In the genomic region with DNA sequence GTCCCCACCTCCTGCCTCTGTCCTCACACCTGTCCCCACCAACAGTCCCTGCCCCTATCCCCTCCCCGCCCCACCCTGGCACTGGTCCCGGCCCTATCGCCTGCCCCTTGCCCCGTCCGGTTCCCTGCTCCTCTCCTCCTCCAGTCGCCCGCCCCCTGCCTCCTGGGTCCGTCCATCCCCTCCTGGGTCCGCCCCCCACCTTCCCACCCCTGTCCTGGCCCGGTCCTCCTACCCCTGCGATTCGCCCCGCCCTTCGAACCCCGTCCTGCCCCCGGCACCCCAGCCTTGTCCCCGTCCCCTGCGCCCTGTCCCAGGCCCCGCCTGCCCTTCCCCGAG, we compare ENCODE assay signal across 8 cellular contexts. TPM values are rescaled to one million over a fixed set of nuclear protein-coding genes. Genes with fewer than 3 reads are reported as not detected.
A peak's percentile ranks its signal among the peaks of the same experiment; 100 is the strongest.
DNase-seq lines count a peak whose midpoint lies in the region; ATAC-seq, FAIRE-seq and TF ChIP-seq lines count a peak whose summit lies in the region.

No MANE protein-coding gene starts in this region.

- no peaks in the 10 kb centered on the region for H3K9me3 Mint-ChIP-seq in activated CD4-positive, alpha-beta T cell treated with anti-CD3 and anti-CD28 coated beads, Interleukin-2, amount 10 ng/mL, durations not matched to agents 24 days and 14 days

- H4K20me1 ChIP-seq in HepG2 (ENCODE audit: insufficient read depth, low read length): 0 out of 2 replicates have a peak, but pooled peaks cover 7% of the 10 kb centered on the region

- no peak for TF ChIP-seq EP300 in HepG2 (IDR thresholded peaks at IDR 0.05; ENCODE audit: low read depth in 2 of 2, low read length in 2 of 2)
- no peak for TF ChIP-seq EP300 in HepG2 (CRISPR knock-in tag; IDR thresholded peaks at IDR 0.05; ENCODE audit: borderline replicate concordance)
- no peak for TF ChIP-seq EP300 in transverse colon (IDR thresholded peaks at IDR 0.05; ENCODE audit: low read depth)

- peak overlapping the region; percentile 90 for H3K9ac ChIP-seq in HepG2 (ENCODE audit: insufficient read depth, low read depth, low read length)

- CTCF ChIA-PET in HepG2 (lab: Yijun Ruan, JAX; ENCODE audit: low intra/inter-chr PET ratio, low total read pairs): no interaction called here

- peaks cover 28% of the 10 kb centered on the region for H3K36me3 Mint-ChIP-seq in activated CD4-positive, alpha-beta T cell treated with anti-CD3 and anti-CD28 coated beads, Interleukin-2, amount 10 ng/mL, durations not matched to agents 24 days and 14 days (ENCODE audit: low read depth)

- peak overlapping the region; percentile 83 for H3K4me2 ChIP-seq in HepG2 (ENCODE audit: low read depth, low read length)

- H3K79me2 ChIP-seq in HepG2 (ENCODE audit: insufficient read depth, low read length): peaks cover 20% of the 10 kb centered on the region

- H3K27me3 Mint-ChIP-seq in activated CD4-positive, alpha-beta T cell treated with anti-CD3 and anti-CD28 coated beads, Interleukin-2, amount 10 ng/mL, durations not matched to agents 24 days and 14 days: no peaks in the 10 kb centered on the region

- no peak for TF ChIP-seq RAD21 in HepG2 (CRISPR knock-in tag; IDR thresholded peaks at IDR 0.05)

- H3K27ac Mint-ChIP-seq in activated CD4-positive, alpha-beta T cell treated with anti-CD3 and anti-CD28 coated beads, Interleukin-2, amount 10 ng/mL, durations not matched to agents 24 days and 14 days: peak overlapping the region; percentile 89

- H3K36me3 ChIP-seq in body of pancreas (replicated peaks in 1 of 2; ENCODE audit: insufficient read depth in 1 of 2, low read depth in 2 of 2) (peaks cover 15 to 21% of the 10 kb centered on the region in 2 donors), HepG2 (replicated peaks in 1 of 2; ENCODE audit: control insufficient read depth in 1 of 2, insufficient read depth in 2 of 2, low read length in 2 of 2) (peaks cover 14 to 35% of the 10 kb centered on the region in 2 experiments), transverse colon (peaks cover 0 to 22% (median 11%) of the 10 kb centered on the region in 4 donors)

- peaks cover 19% of the 10 kb centered on the region for H3K4me1 Mint-ChIP-seq in activated CD4-positive, alpha-beta T cell treated with anti-CD3 and anti-CD28 coated beads, Interleukin-2, amount 10 ng/mL, durations not matched to agents 24 days and 14 days

- no peak for TF ChIP-seq POLR2A in body of pancreas (IDR thresholded peaks at IDR 0.05)
- TF ChIP-seq POLR2A in HepG2 (IDR thresholded peaks at IDR 0.05; ENCODE audit: insufficient read depth in 1 of 2, low read depth in 2 of 2, low read length in 2 of 2): no peak
- no peak for TF ChIP-seq POLR2A in transverse colon (IDR thresholded peaks at IDR 0.05)

- H2AFZ ChIP-seq in HepG2 (ENCODE audit: low read length): no peak overlapping the region

- no peak for TF ChIP-seq CTCF in body of pancreas (IDR thresholded peaks at IDR 0.05)
- no peak for TF ChIP-seq CTCF in HepG2 (CRISPR knock-in tag; IDR thresholded peaks at IDR 0.05)
- no peak for TF ChIP-seq CTCF in transverse colon (IDR thresholded peaks at IDR 0.05)

- H3K27ac ChIP-seq in body of pancreas (peak overlapping the region; percentile 94 to 96 (median 94)), HepG2 (ENCODE audit: extremely low read length, insufficient read depth, low read length) (peak overlapping the region; percentile 81), transverse colon (peak overlapping the region; percentile 89 to 98 (median 94))

- 1 to 5% methylated on average over 4 to 11 of the region's 20 CpGs for WGBS in body of pancreas, 2 donors
- 1% methylated on average over 20 of the region's 20 CpGs for WGBS in HepG2 (ENCODE audit: low lambda C conversion rate)
- WGBS in transverse colon (ENCODE audit: low coverage in 1 of 2), 2 donors: 1% methylated on average over 9 of the region's 20 CpGs; no CpG with 5 or more reads in 1 of the 2 donors

- H3K27me3 ChIP-seq in body of pancreas (no peaks in the 10 kb centered on the region), HepG2 (ENCODE audit: control insufficient read depth in 1 of 2, insufficient read depth in 2 of 2, low read length in 2 of 2) (no peaks in the 10 kb centered on the region), transverse colon (no peaks in the 10 kb centered on the region)

- peak; percentile 9 for ATAC-seq in body of pancreas
- peak; percentile 35 for ATAC-seq in HepG2
- ATAC-seq in GM21576 (IDR thresholded peaks at IDR 0.05; ENCODE audit: unreplicated experiment): no peak

- BruUV-seq in HepG2 (replicated peaks; lab: Mats Ljungman, UMichigan): no TSS peak

- POLR2A ChIA-PET in HepG2 (lab: Yijun Ruan, JAX): interaction anchor here (1.0 to 1.4 kb wide), 7 partner anchors 8 to 22 kb away, joined by 3 to 23 read pairs (median 5); a partner anchor contains a TSS

- H3K4me3 ChIP-seq in body of pancreas (peak overlapping the region; percentile 93 to 100), HepG2 (replicated peaks in 1 of 3; ENCODE audit: insufficient read depth in 1 of 3, low read depth in 2 of 3, low read length in 3 of 3) (peak overlapping the region; percentile 81 to 87 (median 87)), transverse colon (peak overlapping the region; percentile 77 to 95 (median 92))

- DNase-seq in activated CD4-positive, alpha-beta T cell treated with anti-CD3 and anti-CD28 coated beads, Interleukin-2, amount 10 ng/mL, durations not matched to agents 24 days and 14 days: no peak
- DNase-seq in activated CD4-positive, alpha-beta T cell treated with anti-CD3 and anti-CD28 coated beads for 48 hours: no peak
- peak in 3 of 4 donors; percentile 53 to 62 (median 59) for DNase-seq in body of pancreas
- no peak for DNase-seq in HepG2 (ENCODE audit: low spot score)
- peak; percentile 66 for DNase-seq in transverse colon
- no peak for DNase-seq in cerebellar cortex (ENCODE audit: low spot score)
- no peak for DNase-seq in NK-92 (lab: John Stamatoyannopoulos, UW; ENCODE audit: unreplicated experiment)

- H3K4me1 ChIP-seq in body of pancreas: peaks cover 47% of the 10 kb centered on the region
- H3K4me1 ChIP-seq in HepG2 (ENCODE audit: insufficient read depth, low read length): peaks cover 33% of the 10 kb centered on the region
- peaks cover 7 to 43% (median 24%) of the 10 kb centered on the region in 4 donors for H3K4me1 ChIP-seq in transverse colon

- intact Hi-C loops in activated CD4-positive, alpha-beta T cell treated with anti-CD3 and anti-CD28 coated beads, Interleukin-2, amount 10 ng/mL, durations not matched to agents 24 days and 14 days (cut with micrococcal nuclease): loop anchor here (1.0 to 2.0 kb wide), 4 partner anchors 17 to 37 kb away; a partner anchor contains a TSS
- intact Hi-C loops in body of pancreas (cut with DNase I) (no loop called here), HepG2 (cut with micrococcal nuclease; ENCODE audit: unreplicated experiment) (no loop called here), transverse colon (cut with DNase I; ENCODE audit: low total_unique reads) (loop anchor here (10.0 kb wide), 1 partner anchor 79 kb away; a partner anchor contains a TSS)

- H3K9me3 ChIP-seq in body of pancreas: no peaks in the 10 kb centered on the region
- no peaks in the 10 kb centered on the region for H3K9me3 ChIP-seq in HepG2 (ENCODE audit: low read length)
- no peaks in the 10 kb centered on the region for H3K9me3 ChIP-seq in transverse colon

- no peak for FAIRE-seq in HepG2 (lab: Jason Lieb, UNC)

- in situ Hi-C loops in HepG2 (cut with HindIII; ENCODE audit: extremely low pct_ligation_motif_present, low pct_unique_long_range_greater_than_20kb): no loop called here
- in situ Hi-C loops in transverse colon (cut with MboI; ENCODE audit: low pct_ligation_motif_present in 1 of 4, low pct_unique_long_range_greater_than_20kb in 1 of 4, low sequenced_read_pairs in 3 of 4): no loop called here

- peak overlapping the region; percentile 90 for H3K4me3 Mint-ChIP-seq in activated CD4-positive, alpha-beta T cell treated with anti-CD3 and anti-CD28 coated beads, Interleukin-2, amount 10 ng/mL, durations not matched to agents 24 days and 14 days

RNA-seq across cellular contexts. Expression of a gene that starts 0.4 kb away (rescaled TPM):
- 378 and 380 TPM in 2 replicates for total RNA-seq in activated CD4-positive, alpha-beta T cell treated with anti-CD3 and anti-CD28 coated beads, Interleukin-2, amount 10 ng/mL, durations not matched to agents 24 days and 14 days
- 100 to 1,000 TPM; 196 to 238 TPM for total RNA-seq in body of pancreas
- total RNA-seq in HepG2 (2016; rRNA removed; fragmentation: Illumina TruSeq; extraction: Trizol): 379 and 474 TPM in 2 replicates
- total RNA-seq in HepG2 (2016; cell fraction: cytosol; rRNA removed; fragmentation: Illumina TruSeq; extraction: Trizol; ENCODE audit: low read depth): 152 and 180 TPM in 2 replicates
- 390 and 529 TPM in 2 replicates for total RNA-seq in HepG2 (2016; cell fraction: insoluble cytoplasmic fraction; rRNA removed; fragmentation: Illumina TruSeq; extraction: Trizol)
- 186 and 193 TPM in 2 replicates for total RNA-seq in HepG2 (2016; cell fraction: membrane; rRNA removed; fragmentation: Illumina TruSeq; extraction: Trizol)
- total RNA-seq in HepG2 (2016; cell fraction: nucleus; rRNA removed; fragmentation: Illumina TruSeq; extraction: Trizol): 157 and 160 TPM in 2 replicates
- polyA plus RNA-seq in HepG2 (2011; rRNA removed): 235 and 269 TPM in 2 replicates
- polyA plus RNA-seq in HepG2 (2011; cell fraction: cytosol; rRNA removed): 392 and 430 TPM in 2 replicates
- 129 and 177 TPM in 2 replicates for polyA plus RNA-seq in HepG2 (2011; cell fraction: nucleus; rRNA removed)
- polyA plus RNA-seq in HepG2 (2012): 257 and 326 TPM in 2 replicates
- polyA plus RNA-seq in HepG2 (2016; cell fraction: cytosol; fragmentation: Illumina TruSeq; extraction: Trizol; ENCODE audit: low read depth): 191 and 202 TPM in 2 replicates
- 553 and 620 TPM in 2 replicates for polyA plus RNA-seq in HepG2 (2016; cell fraction: insoluble cytoplasmic fraction; fragmentation: Illumina TruSeq; extraction: Trizol; ENCODE audit: low read depth)
- 198 and 200 TPM in 2 replicates for polyA plus RNA-seq in HepG2 (2016; cell fraction: membrane; fragmentation: Illumina TruSeq; extraction: Trizol; ENCODE audit: low read depth)
- 307 and 322 TPM in 2 replicates for polyA plus RNA-seq in HepG2 (2016; cell fraction: nucleus; fragmentation: Illumina TruSeq; extraction: Trizol; ENCODE audit: insufficient read depth, low read depth)
- 34.3 and 99.7 TPM in 2 replicates for polyA minus RNA-seq in HepG2 (2011; rRNA and poly(A)+ RNA removed; ENCODE audit: low replicate concordance)
- 87.8 and 91.0 TPM in 2 replicates for polyA minus RNA-seq in HepG2 (2011; cell fraction: cytosol; rRNA and poly(A)+ RNA removed)
- polyA minus RNA-seq in HepG2 (2011; cell fraction: nucleus; rRNA and poly(A)+ RNA removed): 84.2 and 94.6 TPM in 2 replicates
- total RNA-seq in transverse colon: 100 to 1,000 TPM; 353 to 618 (median 555) TPM

RNA-seq across cellular contexts. Expression of a gene that starts 13.6 kb away (rescaled TPM):
- 24.7 and 30.1 TPM in 2 replicates for total RNA-seq in activated CD4-positive, alpha-beta T cell treated with anti-CD3 and anti-CD28 coated beads, Interleukin-2, amount 10 ng/mL, durations not matched to agents 24 days and 14 days
- total RNA-seq in body of pancreas (10 to 100 TPM in 1 of 2 donors, 1 to 10 TPM in 1; 6.5 to 25.7 TPM), HepG2 (2016; rRNA removed; fragmentation: Illumina TruSeq; extraction: Trizol) (1.2 and 6.0 TPM in 2 replicates), transverse colon (10 to 100 TPM; 11.4 to 52.5 (median 23.2) TPM)
- total RNA-seq in HepG2 (2016; cell fraction: cytosol; rRNA removed; fragmentation: Illumina TruSeq; extraction: Trizol; ENCODE audit: low read depth): 1.7 and 2.2 TPM in 2 replicates
- total RNA-seq in HepG2 (2016; cell fraction: insoluble cytoplasmic fraction; rRNA removed; fragmentation: Illumina TruSeq; extraction: Trizol): 1.0 and 7.5 TPM in 2 replicates
- total RNA-seq in HepG2 (2016; cell fraction: membrane; rRNA removed; fragmentation: Illumina TruSeq; extraction: Trizol): 0.83 and 1.1 TPM in 2 replicates
- total RNA-seq in HepG2 (2016; cell fraction: nucleus; rRNA removed; fragmentation: Illumina TruSeq; extraction: Trizol): 7.7 and 10.7 TPM in 2 replicates
- polyA plus RNA-seq in HepG2 (2011; rRNA removed): 6.8 and 7.9 TPM in 2 replicates
- polyA plus RNA-seq in HepG2 (2011; cell fraction: cytosol; rRNA removed): 1.2 and 2.6 TPM in 2 replicates
- polyA plus RNA-seq in HepG2 (2011; cell fraction: nucleus; rRNA removed): 170 and 232 TPM in 2 replicates
- 6.5 and 6.7 TPM in 2 replicates for polyA plus RNA-seq in HepG2 (2012)
- polyA plus RNA-seq in HepG2 (2016; cell fraction: cytosol; fragmentation: Illumina TruSeq; extraction: Trizol; ENCODE audit: low read depth): 0.48 and 0.49 TPM in 2 replicates
- polyA plus RNA-seq in HepG2 (2016; cell fraction: insoluble cytoplasmic fraction; fragmentation: Illumina TruSeq; extraction: Trizol; ENCODE audit: low read depth): 1.2 and 1.3 TPM in 2 replicates
- 0.57 and 0.68 TPM in 2 replicates for polyA plus RNA-seq in HepG2 (2016; cell fraction: membrane; fragmentation: Illumina TruSeq; extraction: Trizol; ENCODE audit: low read depth)
- 32.1 and 33.9 TPM in 2 replicates for polyA plus RNA-seq in HepG2 (2016; cell fraction: nucleus; fragmentation: Illumina TruSeq; extraction: Trizol; ENCODE audit: insufficient read depth, low read depth)
- polyA minus RNA-seq in HepG2 (2011; rRNA and poly(A)+ RNA removed; ENCODE audit: low replicate concordance): 0.96 and 2.4 TPM in 2 replicates
- polyA minus RNA-seq in HepG2 (2011; cell fraction: cytosol; rRNA and poly(A)+ RNA removed): 0.69 and 1.2 TPM in 2 replicates
- 8.8 and 10.9 TPM in 2 replicates for polyA minus RNA-seq in HepG2 (2011; cell fraction: nucleus; rRNA and poly(A)+ RNA removed)

RNA-seq across cellular contexts. Expression of a gene that starts 16.5 kb away (rescaled TPM):
- 134 and 145 TPM in 2 replicates for total RNA-seq in activated CD4-positive, alpha-beta T cell treated with anti-CD3 and anti-CD28 coated beads, Interleukin-2, amount 10 ng/mL, durations not matched to agents 24 days and 14 days
- 10 to 100 TPM; 60.6 to 65.6 TPM for total RNA-seq in body of pancreas
- 155 and 192 TPM in 2 replicates for total RNA-seq in HepG2 (2016; rRNA removed; fragmentation: Illumina TruSeq; extraction: Trizol)
- total RNA-seq in HepG2 (2016; cell fraction: cytosol; rRNA removed; fragmentation: Illumina TruSeq; extraction: Trizol; ENCODE audit: low read depth): 102 and 115 TPM in 2 replicates
- 166 and 201 TPM in 2 replicates for total RNA-seq in HepG2 (2016; cell fraction: insoluble cytoplasmic fraction; rRNA removed; fragmentation: Illumina TruSeq; extraction: Trizol)
- total RNA-seq in HepG2 (2016; cell fraction: membrane; rRNA removed; fragmentation: Illumina TruSeq; extraction: Trizol): 119 and 147 TPM in 2 replicates
- total RNA-seq in HepG2 (2016; cell fraction: nucleus; rRNA removed; fragmentation: Illumina TruSeq; extraction: Trizol): 76.8 and 86.8 TPM in 2 replicates
- polyA plus RNA-seq in HepG2 (2011; rRNA removed): 184 and 189 TPM in 2 replicates
- polyA plus RNA-seq in HepG2 (2011; cell fraction: cytosol; rRNA removed): 184 and 289 TPM in 2 replicates
- 352 and 483 TPM in 2 replicates for polyA plus RNA-seq in HepG2 (2011; cell fraction: nucleus; rRNA removed)
- polyA plus RNA-seq in HepG2 (2012): 109 and 121 TPM in 2 replicates
- 97.4 and 122 TPM in 2 replicates for polyA plus RNA-seq in HepG2 (2016; cell fraction: cytosol; fragmentation: Illumina TruSeq; extraction: Trizol; ENCODE audit: low read depth)
- polyA plus RNA-seq in HepG2 (2016; cell fraction: insoluble cytoplasmic fraction; fragmentation: Illumina TruSeq; extraction: Trizol; ENCODE audit: low read depth): 136 and 146 TPM in 2 replicates
- 95.2 and 109 TPM in 2 replicates for polyA plus RNA-seq in HepG2 (2016; cell fraction: membrane; fragmentation: Illumina TruSeq; extraction: Trizol; ENCODE audit: low read depth)
- polyA plus RNA-seq in HepG2 (2016; cell fraction: nucleus; fragmentation: Illumina TruSeq; extraction: Trizol; ENCODE audit: insufficient read depth, low read depth): 167 and 176 TPM in 2 replicates
- polyA minus RNA-seq in HepG2 (2011; rRNA and poly(A)+ RNA removed; ENCODE audit: low replicate concordance): 32.0 and 34.3 TPM in 2 replicates
- polyA minus RNA-seq in HepG2 (2011; cell fraction: cytosol; rRNA and poly(A)+ RNA removed): 21.5 and 26.7 TPM in 2 replicates
- 33.4 and 39.9 TPM in 2 replicates for polyA minus RNA-seq in HepG2 (2011; cell fraction: nucleus; rRNA and poly(A)+ RNA removed)
- 100 to 1,000 TPM in 2 of 4 donors, 10 to 100 TPM in 2; 69.7 to 134 (median 107) TPM for total RNA-seq in transverse colon

RNA-seq across cellular contexts. Expression of a gene that starts 20.6 kb away (rescaled TPM):
- total RNA-seq in activated CD4-positive, alpha-beta T cell treated with anti-CD3 and anti-CD28 coated beads, Interleukin-2, amount 10 ng/mL, durations not matched to agents 24 days and 14 days: 61.6 and 66.6 TPM in 2 replicates
- 10 to 100 TPM in 1 of 2 donors, 1 to 10 TPM in 1; 5.2 to 30.7 TPM for total RNA-seq in body of pancreas
- total RNA-seq in HepG2 (2016; rRNA removed; fragmentation: Illumina TruSeq; extraction: Trizol): 13.4 and 13.6 TPM in 2 replicates
- 2.6 and 2.9 TPM in 2 replicates for total RNA-seq in HepG2 (2016; cell fraction: cytosol; rRNA removed; fragmentation: Illumina TruSeq; extraction: Trizol; ENCODE audit: low read depth)
- 12.1 and 13.9 TPM in 2 replicates for total RNA-seq in HepG2 (2016; cell fraction: insoluble cytoplasmic fraction; rRNA removed; fragmentation: Illumina TruSeq; extraction: Trizol)
- total RNA-seq in HepG2 (2016; cell fraction: membrane; rRNA removed; fragmentation: Illumina TruSeq; extraction: Trizol): 4.8 and 6.0 TPM in 2 replicates
- total RNA-seq in HepG2 (2016; cell fraction: nucleus; rRNA removed; fragmentation: Illumina TruSeq; extraction: Trizol): 10.7 and 13.3 TPM in 2 replicates
- polyA plus RNA-seq in HepG2 (2011; rRNA removed): 12.4 and 15.5 TPM in 2 replicates
- polyA plus RNA-seq in HepG2 (2011; cell fraction: cytosol; rRNA removed): 8.6 and 12.5 TPM in 2 replicates
- polyA plus RNA-seq in HepG2 (2011; cell fraction: nucleus; rRNA removed): 30.8 and 35.5 TPM in 2 replicates
- polyA plus RNA-seq in HepG2 (2012): 7.0 and 8.7 TPM in 2 replicates
- 1.7 and 2.3 TPM in 2 replicates for polyA plus RNA-seq in HepG2 (2016; cell fraction: cytosol; fragmentation: Illumina TruSeq; extraction: Trizol; ENCODE audit: low read depth)
- 11.2 and 13.9 TPM in 2 replicates for polyA plus RNA-seq in HepG2 (2016; cell fraction: insoluble cytoplasmic fraction; fragmentation: Illumina TruSeq; extraction: Trizol; ENCODE audit: low read depth)
- 3.5 and 4.0 TPM in 2 replicates for polyA plus RNA-seq in HepG2 (2016; cell fraction: membrane; fragmentation: Illumina TruSeq; extraction: Trizol; ENCODE audit: low read depth)
- 24.7 and 26.6 TPM in 2 replicates for polyA plus RNA-seq in HepG2 (2016; cell fraction: nucleus; fragmentation: Illumina TruSeq; extraction: Trizol; ENCODE audit: insufficient read depth, low read depth)
- 25.6 and 44.8 TPM in 2 replicates for polyA minus RNA-seq in HepG2 (2011; rRNA and poly(A)+ RNA removed; ENCODE audit: low replicate concordance)
- 10.1 and 12.2 TPM in 2 replicates for polyA minus RNA-seq in HepG2 (2011; cell fraction: cytosol; rRNA and poly(A)+ RNA removed)
- polyA minus RNA-seq in HepG2 (2011; cell fraction: nucleus; rRNA and poly(A)+ RNA removed): 13.0 and 15.2 TPM in 2 replicates
- 10 to 100 TPM; 12.5 to 60.6 (median 13.8) TPM for total RNA-seq in transverse colon

RNA-seq across cellular contexts. Expression of a gene that starts 23.5 kb away (rescaled TPM):
- total RNA-seq in activated CD4-positive, alpha-beta T cell treated with anti-CD3 and anti-CD28 coated beads, Interleukin-2, amount 10 ng/mL, durations not matched to agents 24 days and 14 days: 5.7 and 5.9 TPM in 2 replicates
- total RNA-seq in body of pancreas (10 to 100 TPM in 1 of 2 donors, 1 to 10 TPM in 1; 5.2 to 13.2 TPM), HepG2 (2016; rRNA removed; fragmentation: Illumina TruSeq; extraction: Trizol) (0.48 and 1.1 TPM in 2 replicates), transverse colon (10 to 100 TPM in 3 of 4 donors, 1 to 10 TPM in 1; 9.8 to 26.5 (median 17.0) TPM)
- 0.61 and 0.71 TPM in 2 replicates for total RNA-seq in HepG2 (2016; cell fraction: cytosol; rRNA removed; fragmentation: Illumina TruSeq; extraction: Trizol; ENCODE audit: low read depth)
- 0.30 and 1.00 TPM in 2 replicates for total RNA-seq in HepG2 (2016; cell fraction: insoluble cytoplasmic fraction; rRNA removed; fragmentation: Illumina TruSeq; extraction: Trizol)
- total RNA-seq in HepG2 (2016; cell fraction: membrane; rRNA removed; fragmentation: Illumina TruSeq; extraction: Trizol): 0.59 and 0.90 TPM in 2 replicates
- total RNA-seq in HepG2 (2016; cell fraction: nucleus; rRNA removed; fragmentation: Illumina TruSeq; extraction: Trizol): 1.0 TPM in 2 replicates
- polyA plus RNA-seq in HepG2 (2011; rRNA removed): 1.2 and 1.4 TPM in 2 replicates
- polyA plus RNA-seq in HepG2 (2011; cell fraction: cytosol; rRNA removed): 0.45 and 0.97 TPM in 2 replicates
- polyA plus RNA-seq in HepG2 (2011; cell fraction: nucleus; rRNA removed): 22.1 and 27.9 TPM in 2 replicates
- 2.2 TPM in 2 replicates for polyA plus RNA-seq in HepG2 (2012)
- polyA plus RNA-seq in HepG2 (2016; cell fraction: cytosol; fragmentation: Illumina TruSeq; extraction: Trizol; ENCODE audit: low read depth): 0.40 and 0.78 TPM in 2 replicates
- polyA plus RNA-seq in HepG2 (2016; cell fraction: insoluble cytoplasmic fraction; fragmentation: Illumina TruSeq; extraction: Trizol; ENCODE audit: low read depth): 0.61 and 0.74 TPM in 2 replicates
- polyA plus RNA-seq in HepG2 (2016; cell fraction: membrane; fragmentation: Illumina TruSeq; extraction: Trizol; ENCODE audit: low read depth): 0.52 and 0.76 TPM in 2 replicates
- polyA plus RNA-seq in HepG2 (2016; cell fraction: nucleus; fragmentation: Illumina TruSeq; extraction: Trizol; ENCODE audit: insufficient read depth, low read depth): 4.1 and 4.6 TPM in 2 replicates
- 0.77 and 1.1 TPM in 2 replicates for polyA minus RNA-seq in HepG2 (2011; rRNA and poly(A)+ RNA removed; ENCODE audit: low replicate concordance)
- 1.5 and 1.8 TPM in 2 replicates for polyA minus RNA-seq in HepG2 (2011; cell fraction: cytosol; rRNA and poly(A)+ RNA removed)
- 3.0 and 3.3 TPM in 2 replicates for polyA minus RNA-seq in HepG2 (2011; cell fraction: nucleus; rRNA and poly(A)+ RNA removed)

Comparison
In these comparisons a context has a peak if more than half of its experiments do, and no peak if none do; other contexts are left out.
1. DNase-seq: peak in body of pancreas (3 of 4) and transverse colon (single experiment); none in activated CD4-positive, alpha-beta T cell treated with anti-CD3 and anti-CD28 coated beads, Interleukin-2, amount 10 ng/mL, durations not matched to agents 24 days and 14 days (single experiment), activated CD4-positive, alpha-beta T cell treated with anti-CD3 and anti-CD28 coated beads for 48 hours (single experiment), HepG2 (single experiment), cerebellar cortex (single experiment) and NK-92 (single experiment).
2. intact Hi-C loops: an anchor here in activated CD4-positive, alpha-beta T cell treated with anti-CD3 and anti-CD28 coated beads, Interleukin-2, amount 10 ng/mL, durations not matched to agents 24 days and 14 days (1.0 to 2.0 kb wide) and transverse colon (10.0 kb wide); none called in body of pancreas and HepG2.
3. Peak in every context shown above with its lines, with median percentiles within 50 percentile points of each other: H3K27ac ChIP-seq and H3K4me3 ChIP-seq.